ENCODE assay signal across 26 cellular contexts in genomic region chr15:81061490-81062235, GRCh38.
"Had no signal": no experiment of that assay in that cellular context is flagged by ENCODE, and none has a peak within 500 bp of the region (broad histone marks: within the 10 kb centered on the region; RNA-seq: fewer than 3 reads in every experiment).

No MANE protein-coding gene starts in this region.

- H3K4me1 Mint-ChIP-seq: activated naive CD4-positive, alpha-beta T cell treated with anti-CD3 and anti-CD28 coated beads, Interleukin-2, amount 50 U/mL, for 24 hours; brain had no signal

- H3K4me3 ChIP-seq: ascending aorta, cardiac muscle cell, SJSA1 had no signal

- H3K4me1 ChIP-seq: ascending aorta, SJSA1 had no signal

- H3K27me3 Mint-ChIP-seq: activated naive CD4-positive, alpha-beta T cell treated with anti-CD3 and anti-CD28 coated beads, Interleukin-2, amount 50 U/mL, for 24 hours; activated T-cell treated with anti-CD3 and anti-CD28 coated beads, Interleukin-2, amount 50 U/mL, for 24 hours; brain had no signal

- H3K27ac ChIP-seq: ascending aorta, cardiac muscle cell, SJSA1 had no signal

- H3K9me3 ChIP-seq: ascending aorta, SJSA1 had no signal

- FAIRE-seq: colon, RCC 7860 had no signal

- H3K4me3 Mint-ChIP-seq: activated CD8-positive, alpha-beta memory T cell treated with anti-CD3 and anti-CD28 coated beads, Interleukin-2, amount 10 ng/mL, durations not matched to agents 7 days and 5 days; activated naive CD4-positive, alpha-beta T cell treated with anti-CD3 and anti-CD28 coated beads, Interleukin-2, amount 50 U/mL, for 24 hours; activated T-cell treated with anti-CD3 and anti-CD28 coated beads, Interleukin-2, amount 50 U/mL, for 24 hours; activated T-helper 1 cell treated with anti-CD3 and anti-CD28 coated beads, Interleukin-12 subunit alpha, Interleukin-12 subunit beta, Interleukin-2, Interleukin-4 antibody, amounts not matched to agents 30 ng/mL and 10 ng/mL and 1 ng/mL, durations not matched to agents 14 hours and 24 hours and 36 hours; brain; T-helper 1 cell treated with Interleukin-12 subunit alpha and Interleukin-12 subunit beta and Interleukin-4 antibody, amounts not matched to agents 30 μg/mL and 1 μg/mL, for 36 hours had no signal

- ATAC-seq: activated CD4-positive, CD25-positive, alpha-beta regulatory T cell treated with anti-CD3 and anti-CD28 coated beads, Interleukin-2, amount 50 U/mL, for 24 hours; activated CD8-positive, alpha-beta memory T cell treated with anti-CD3 and anti-CD28 coated beads, Interleukin-2, amount 10 ng/mL, durations not matched to agents 7 days and 5 days; PC-3; SK-N-SH treated with all-trans-retinoic acid at 6 μM for 48 hours had no signal

- H3K27me3 ChIP-seq: ascending aorta, SJSA1 had no signal

- H3K36me3 Mint-ChIP-seq: activated CD8-positive, alpha-beta memory T cell treated with anti-CD3 and anti-CD28 coated beads, Interleukin-2, amount 10 ng/mL, durations not matched to agents 7 days and 5 days; activated naive CD4-positive, alpha-beta T cell treated with anti-CD3 and anti-CD28 coated beads, Interleukin-2, amount 50 U/mL, for 24 hours; brain had no signal

- H3K27ac Mint-ChIP-seq: activated CD8-positive, alpha-beta memory T cell treated with anti-CD3 and anti-CD28 coated beads, Interleukin-2, amount 10 ng/mL, durations not matched to agents 7 days and 5 days; activated naive CD4-positive, alpha-beta T cell treated with anti-CD3 and anti-CD28 coated beads, Interleukin-2, amount 50 U/mL, for 24 hours; activated T-cell treated with anti-CD3 and anti-CD28 coated beads, Interleukin-2, amount 50 U/mL, for 24 hours; activated T-helper 1 cell treated with anti-CD3 and anti-CD28 coated beads, Interleukin-12 subunit alpha, Interleukin-12 subunit beta, Interleukin-2, Interleukin-4 antibody, amounts not matched to agents 30 ng/mL and 10 ng/mL and 1 ng/mL, durations not matched to agents 14 hours and 24 hours and 36 hours; brain; T-helper 1 cell treated with Interleukin-12 subunit alpha and Interleukin-12 subunit beta and Interleukin-4 antibody, amounts not matched to agents 30 μg/mL and 1 μg/mL, for 36 hours had no signal

- DNase-seq: activated CD4-positive, alpha-beta T cell treated with anti-CD3 and anti-CD28 coated beads for 4 hours; activated CD8-positive, alpha-beta memory T cell treated with anti-CD3 and anti-CD28 coated beads, Interleukin-2, amount 10 ng/mL, durations not matched to agents 7 days and 5 days; activated effector memory CD4-positive, alpha-beta T cell treated with Interleukin-2 at 50 U/mL for 16 hours; activated naive CD4-positive, alpha-beta T cell; activated T-cell treated with anti-CD3 and anti-CD28 coated beads, Interleukin-2, amount 50 U/mL, for 24 hours; amniotic stem cell; MV-4-11; NCI-H1092 treated with DMSO at 0.1 percent for 48 hours; NCI-H1436; NCI-H1694 treated with DMSO at 0.1 percent for 48 hours; NCI-H2029 treated with DMSO at 0.1 percent for 48 hours; NCI-H446; NCI-H524; PC-3; SHP77 had no signal

- H3K36me3 ChIP-seq: ascending aorta, cardiac muscle cell, SJSA1 had no signal

- H3K9me3 Mint-ChIP-seq: activated naive CD4-positive, alpha-beta T cell treated with anti-CD3 and anti-CD28 coated beads, Interleukin-2, amount 50 U/mL, for 24 hours; activated T-cell treated with anti-CD3 and anti-CD28 coated beads, Interleukin-2, amount 50 U/mL, for 24 hours; activated T-helper 1 cell treated with anti-CD3 and anti-CD28 coated beads, Interleukin-12 subunit alpha, Interleukin-12 subunit beta, Interleukin-2, Interleukin-4 antibody, amounts not matched to agents 30 ng/mL and 10 ng/mL and 1 ng/mL, durations not matched to agents 14 hours and 24 hours and 36 hours had no signal
